In genomic region chr1:207453710-207454045, GRCh38 we compare ENCODE assay signal across 9 cellular contexts. TPM values are rescaled to one million over a fixed set of nuclear protein-coding genes. Genes with fewer than 3 reads are reported as not detected.
A peak's percentile ranks its signal among the peaks of the same experiment; 100 is the strongest.
DNase-seq lines count a peak whose midpoint lies in the region; ATAC-seq and TF ChIP-seq lines count a peak whose summit lies in the region.
"Had no signal": no experiment of that assay in that cellular context is flagged by ENCODE, and none has a peak within 500 bp of the region (broad histone marks: within the 10 kb centered on the region; RNA-seq: fewer than 3 reads in every experiment).

No MANE protein-coding gene starts in this region.

- no peak overlapping the region for H3K27ac Mint-ChIP-seq in neural crest cell (ENCODE audit: unreplicated experiment)

- H3K9ac ChIP-seq in ES-I3 (ENCODE audit: low read depth, low read length): peak overlapping the region; percentile 58; the same call in 1 of the 2 replicates

- peak overlapping the region; percentile 47 for H3K4me3 Mint-ChIP-seq in neural crest cell

- DNase-seq in breast epithelium (ENCODE audit: low spot score in 2 of 2) (no peak), neural crest cell (ENCODE audit: low read depth, low spot score) (no peak), NCI-H82 (lab: John Stamatoyannopoulos, UW) (no peak), middle frontal gyrus (ENCODE audit: extremely low spot score, low spot score) (no peak)

- no peak for TF ChIP-seq POLR2A in breast epithelium (IDR thresholded peaks at IDR 0.05)

- H3K9me3 Mint-ChIP-seq in neural crest cell: no peaks in the 10 kb centered on the region

- peak overlapping the region; percentile 35 to 68 (median 54) for H3K4me3 ChIP-seq in breast epithelium

- H3K27me3 Mint-ChIP-seq in neural crest cell (ENCODE audit: low read depth): peaks cover 39% of the 10 kb centered on the region

- H3K27me3 ChIP-seq in breast epithelium: peaks cover 0 to 26% of the 10 kb centered on the region in 2 donors

- H3K36me3 ChIP-seq in ES-I3 (ENCODE audit: insufficient read depth, low read length): no peaks in the 10 kb centered on the region
- H3K36me3 ChIP-seq in breast epithelium: no peaks in the 10 kb centered on the region

- H3K36me3 Mint-ChIP-seq in neural crest cell (ENCODE audit: low read depth): no peaks in the 10 kb centered on the region

- H3K9me3 ChIP-seq in ES-I3 (ENCODE audit: control insufficient read depth, insufficient read depth, low read length) (no peaks in the 10 kb centered on the region), breast epithelium (no peaks in the 10 kb centered on the region)

- no peak overlapping the region for H3K27ac ChIP-seq in breast epithelium

- H3K4me1 ChIP-seq in ES-I3 (ENCODE audit: insufficient read depth, low read length) (no peaks in the 10 kb centered on the region; the same call in 1 of the 2 replicates), breast epithelium (no peaks in the 10 kb centered on the region)

- H3K4me1 Mint-ChIP-seq in neural crest cell: peaks cover 4% of the 10 kb centered on the region

- TF ChIP-seq CTCF in breast epithelium (IDR thresholded peaks at IDR 0.05) (no peak), neural crest cell (conservative IDR thresholded peaks at IDR 0.05) (no peak)

- peak; percentile 7 for ATAC-seq in HG02970 (IDR thresholded peaks at IDR 0.05; ENCODE audit: low FRiP score, unreplicated experiment)
- no peak for ATAC-seq in HG03025 (IDR thresholded peaks at IDR 0.05; ENCODE audit: low FRiP score, unreplicated experiment)
- ATAC-seq in HG03342 (IDR thresholded peaks at IDR 0.05; ENCODE audit: unreplicated experiment): no peak

- intact Hi-C loops in breast epithelium (cut with DNase I; ENCODE audit: low total_unique reads): no loop called here

RNA-seq across cellular contexts. Expression of gene CR2, which starts 0.5 kb away (rescaled TPM):
- total RNA-seq in breast epithelium (under 1 TPM in 2 of 3 donors, not detected in 1; under 0.01 to 0.29 TPM), neural crest cell (not detected in 2 replicates)
- total RNA-seq: fibroblast of lung had no signal

RNA-seq across cellular contexts. Expression of gene CR1, which starts 42.3 kb away (rescaled TPM):
- 10 to 100 TPM in 1 of 3 donors, 1 to 10 TPM in 2; 2.0 to 14.7 (median 3.7) TPM for total RNA-seq in breast epithelium
- total RNA-seq in neural crest cell: not detected in 2 replicates
- total RNA-seq: fibroblast of lung had no signal
